Comparison of ENCODE assay signal across 8 cellular contexts in genomic region chr6:3162565-3163247, GRCh38. TPM values are rescaled to one million over a fixed set of nuclear protein-coding genes. Genes with fewer than 3 reads are reported as not detected.
DNase-seq lines count a peak whose midpoint lies in the region; ATAC-seq, FAIRE-seq and TF ChIP-seq lines count a peak whose summit lies in the region.

No MANE protein-coding gene starts in this region.

- TF ChIP-seq EP300 in GM12878 (IDR thresholded peaks at IDR 0.05; ENCODE audit: borderline replicate concordance in 1 of 2, control insufficient read depth in 1 of 2, low read depth in 2 of 2, low read length in 2 of 2): no peak

- H3K4me2 ChIP-seq in GM12878 (ENCODE audit: control insufficient read depth, insufficient read depth): peak overlapping the region; percentile 77

- peak; percentile 63 for ATAC-seq in HG02610 (IDR thresholded peaks at IDR 0.05; ENCODE audit: unreplicated experiment)
- ATAC-seq in GM12878: peak; percentile 90

- H3K9me3 ChIP-seq in GM12878 (replicated peaks; ENCODE audit: control insufficient read depth, insufficient read depth, low read length): no peaks in the 10 kb centered on the region

- peak overlapping the region; percentile 34; the same call in 1 of the 2 replicates for H3K9ac ChIP-seq in GM12878 (ENCODE audit: control insufficient read depth, insufficient read depth, low read length)

- peaks cover 5% of the 10 kb centered on the region for H3K4me1 ChIP-seq in GM12878 (ENCODE audit: control insufficient read depth, insufficient read depth, low read length)

- in situ Hi-C loops in GM12878 (cut with MboI): no loop called here

- H3K27me3 ChIP-seq in GM12878 (replicated peaks in 1 of 2; ENCODE audit: control insufficient read depth in 2 of 2, insufficient read depth in 2 of 2, low read length in 1 of 2): peaks cover 0 to 2% of the 10 kb centered on the region in 2 experiments; a peak in 1 of 4 replicates

- RAD21 ChIA-PET in GM12878 (lab: Charles Lee; ENCODE audit: unreplicated experiment): interaction anchor here (0.6 to 1.5 kb wide), 5 partner anchors 32 to 1034 kb away, joined by 3 to 4 read pairs (median 3); no protein-coding TSS in a partner anchor

- no peaks in the 10 kb centered on the region for H3K36me3 ChIP-seq in GM12878 (ENCODE audit: control insufficient read depth in 2 of 2, insufficient read depth in 2 of 2, low read length in 1 of 2)

- SMC1A ChIA-PET in GM12878 (lab: Charles Lee; ENCODE audit: uncharacterized antibody, unreplicated experiment): interaction anchor here (0.6 to 1.3 kb wide), 2 partner anchors 92 to 317 kb away, joined by 3 read pairs; no protein-coding TSS in a partner anchor

- DNase-seq in NCI-H128 (lab: John Stamatoyannopoulos, UW; ENCODE audit: unreplicated experiment) (peak; percentile 83), T-helper 2 cell (peak; percentile 27 to 61 (median 56)), GM12878 (ENCODE audit: low read depth, low spot score) (no peak), hypothalamus (lab: John Stamatoyannopoulos, UW) (peak in 45 of 51 donors; percentile 7 to 79 (median 51)), renal cortical epithelial cell (ENCODE audit: low read depth) (peak; percentile 43), cortex of kidney (lab: John Stamatoyannopoulos, UW) (no peak)

- no TSS peak for BruUV-seq in GM12878 (replicated peaks; lab: Mats Ljungman, UMichigan)

- no peak for TF ChIP-seq RAD21 in GM12878 (IDR thresholded peaks at IDR 0.05; ENCODE audit: insufficient read depth, low read depth, low read length)

- CTCF ChIA-PET in GM12878 (lab: Yijun Ruan, JAX): interaction anchor here (0.6 to 2.1 kb wide), 3 partner anchors 37 to 132 kb away, joined by 3 to 12 read pairs (median 4); no protein-coding TSS in a partner anchor

- peak overlapping the region; percentile 63; the same call in 1 of the 2 replicates for H3K4me3 ChIP-seq in GM12878

- no peaks in the 10 kb centered on the region for H3K79me2 ChIP-seq in GM12878 (ENCODE audit: control insufficient read depth, insufficient read depth, low read length)

- H3K27ac ChIP-seq in GM12878 (ENCODE audit: control insufficient read depth, insufficient read depth): peak overlapping the region; percentile 33; the same call in 1 of the 2 replicates

- FAIRE-seq in GM12878 (lab: Jason Lieb, UNC): no peak

- POLR2A ChIA-PET in GM12878 (lab: Charles Lee): interaction anchor here (0.6 to 0.7 kb wide), 2 partner anchors 9 to 94 kb away, joined by 3 to 4 read pairs; no protein-coding TSS in a partner anchor

- no peaks in the 10 kb centered on the region for H4K20me1 ChIP-seq in GM12878 (ENCODE audit: control insufficient read depth, insufficient read depth)

- intact Hi-C loops in GM12878 (cut with micrococcal nuclease; ENCODE audit: unreplicated experiment): loop anchor here (2.0 kb wide), 1 partner anchor 46 kb away; no protein-coding TSS in a partner anchor

- TF ChIP-seq CTCF in GM12874 (IDR thresholded peaks at IDR 0.05; ENCODE audit: insufficient read depth, low read depth, low read length) (peak; percentile 30), GM12878 (IDR thresholded peaks at IDR 0.05 in 2 of 3, conservative IDR thresholded peaks at IDR 0.05 in 1 of 3; ENCODE audit: control insufficient read depth in 2 of 3, extremely low read depth in 1 of 3, insufficient read depth in 1 of 3, low read depth in 3 of 3, low read length in 3 of 3) (no peak; a peak in 1 of 6 replicates)

- no peak; the same call in 1 of the 2 replicates for TF ChIP-seq POLR2A in GM12878 (IDR thresholded peaks at IDR 0.05; ENCODE audit: low read depth, low read length)

- H2AFZ ChIP-seq in GM12878 (ENCODE audit: control insufficient read depth, low read depth, low read length): peak overlapping the region; percentile 87

- WGBS in GM12878 (ENCODE audit: insufficient coverage, insufficient replicate concordance, low lambda C conversion rate, missing lambda C conversion rate): 4% methylated on average over 31 of the region's 74 CpGs

TF ChIP-seq in GM12878, 131 proteins besides CTCF, POLR2A, EP300 and RAD21:
- no peak for TF ChIP-seq SMARCA5 (IDR thresholded peaks at IDR 0.05)
- TF ChIP-seq GATAD2B (conservative IDR thresholded peaks at IDR 0.05; ENCODE audit: low read depth): peak; percentile 69; the same call in 1 of the 2 replicates
- no peak for TF ChIP-seq STAT1 (conservative IDR thresholded peaks at IDR 0.05)
- peak; percentile 29; the same call in 1 of the 2 replicates for TF ChIP-seq RUNX3 (IDR thresholded peaks at IDR 0.05; ENCODE audit: low read length)
- peak; percentile 56; the same call in 1 of the 2 replicates for TF ChIP-seq LARP7 (IDR thresholded peaks at IDR 0.05)
- TF ChIP-seq ZBED1 (IDR thresholded peaks at IDR 0.05; ENCODE audit: borderline replicate concordance): no peak
- peak; percentile 72 for TF ChIP-seq IKZF1 (conservative IDR thresholded peaks at IDR 0.05)
- TF ChIP-seq SREBF1 (IDR thresholded peaks at IDR 0.05; ENCODE audit: low read length): no peak
- TF ChIP-seq SUPT20H (IDR thresholded peaks at IDR 0.05; ENCODE audit: borderline replicate concordance, control insufficient read depth, low read depth, low read length): no peak
- TF ChIP-seq MLLT1 (IDR thresholded peaks at IDR 0.05): peak; percentile 90
- peak; percentile 58; the same call in 1 of the 2 replicates for TF ChIP-seq NR2F1 (conservative IDR thresholded peaks at IDR 0.05)
- TF ChIP-seq YY1 (IDR thresholded peaks at IDR 0.05; ENCODE audit: low read depth, low read length): peak; percentile 49; the same call in 1 of the 2 replicates
- TF ChIP-seq SRF (IDR thresholded peaks at IDR 0.05; ENCODE audit: low read depth in 2 of 2, low read length in 2 of 2): peak in 1 of 2 experiments; percentile 71; a peak in 1 of 4 replicates
- TF ChIP-seq CHD4 (IDR thresholded peaks at IDR 0.05): no peak
TF ChIP-seq in GM12878: peak in this region for 8.

RNA-seq across cellular contexts. Expression of gene TUBB2A, which starts 5.4 kb away (rescaled TPM):
- total RNA-seq in GM12878 (2013; cell fraction: nucleolus; rRNA removed): 2.4 and 3.7 TPM in 2 replicates
- total RNA-seq in GM12878 (2014; rRNA removed) (47.0 and 49.5 TPM in 2 replicates), GM12878 (2014; rRNA removed; fragmentation: Illumina TruSeq; extraction: Trizol) (17.8 and 22.7 TPM in 2 replicates), GM12878 (2021) (46.6 and 47.6 TPM in 2 replicates), renal cortical epithelial cell (75.8 and 193 TPM in 2 replicates)
- polyA plus RNA-seq in GM12878 (2011; ENCODE audit: low read depth): 6.1 TPM
- polyA plus RNA-seq in GM12878 (2011; rRNA removed) (2.3 and 4.9 TPM in 2 replicates), GM12878 (2014; fragmentation: Illumina TruSeq; extraction: Trizol) (9.6 and 23.1 TPM in 2 replicates), GM12878 (2014; fragmentation: Nextera tagmentation; extraction: Ambion mirVana) (1 to 10 TPM; 2.2 to 6.0 TPM), GM12878 (2014; rRNA removed) (46.1 and 49.3 TPM in 2 replicates), GM12878 (2016; fragmentation: Nextera tagmentation; extraction: Ambion mirVana) (10 to 100 TPM; 39.5 to 44.0 TPM)
- 4.5 and 6.8 TPM in 2 replicates for polyA plus RNA-seq in GM12878 (2011; cell fraction: cytosol; rRNA removed)
- 4.8 and 7.0 TPM in 2 replicates for polyA plus RNA-seq in GM12878 (2011; cell fraction: nucleus; rRNA removed)
- 11.6 and 23.7 TPM in 2 replicates for polyA plus RNA-seq in GM12878 (2012)
- 3.7 and 4.4 TPM in 2 replicates for polyA minus RNA-seq in GM12878 (2011; rRNA and poly(A)+ RNA removed)
- polyA minus RNA-seq in GM12878 (2011; cell fraction: cytosol; rRNA and poly(A)+ RNA removed): 3.1 and 4.2 TPM in 2 replicates
- 1.5 and 3.1 TPM in 2 replicates for polyA minus RNA-seq in GM12878 (2011; cell fraction: nucleus; rRNA and poly(A)+ RNA removed)

RNA-seq across cellular contexts. Expression of gene BPHL, which starts 44.2 kb away (rescaled TPM):
- total RNA-seq in GM12878 (2013; cell fraction: nucleolus; rRNA removed): 14.4 and 17.9 TPM in 2 replicates
- 11.3 and 12.2 TPM in 2 replicates for total RNA-seq in GM12878 (2014; rRNA removed)
- total RNA-seq in GM12878 (2014; rRNA removed; fragmentation: Illumina TruSeq; extraction: Trizol): 10.9 and 12.9 TPM in 2 replicates
- total RNA-seq in GM12878 (2021): 12.9 and 13.7 TPM in 2 replicates
- 5.0 TPM for polyA plus RNA-seq in GM12878 (2011; ENCODE audit: low read depth)
- polyA plus RNA-seq in GM12878 (2011; rRNA removed): 11.2 and 11.8 TPM in 2 replicates
- polyA plus RNA-seq in GM12878 (2011; cell fraction: cytosol; rRNA removed): 7.2 and 7.5 TPM in 2 replicates
- 7.8 and 9.1 TPM in 2 replicates for polyA plus RNA-seq in GM12878 (2011; cell fraction: nucleus; rRNA removed)
- 4.2 and 6.4 TPM in 2 replicates for polyA plus RNA-seq in GM12878 (2012)
- polyA plus RNA-seq in GM12878 (2014; fragmentation: Illumina TruSeq; extraction: Trizol): 10.8 and 11.7 TPM in 2 replicates
- polyA plus RNA-seq in GM12878 (2014; fragmentation: Nextera tagmentation; extraction: Ambion mirVana): 10 to 100 TPM in 1 of 2 experiments, 1 to 10 TPM in 1; 8.0 to 12.9 TPM
- polyA plus RNA-seq in GM12878 (2014; rRNA removed): 13.3 and 13.8 TPM in 2 replicates
- polyA plus RNA-seq in GM12878 (2016; fragmentation: Nextera tagmentation; extraction: Ambion mirVana): 10 to 100 TPM; 15.9 to 17.8 TPM
- 4.5 and 5.3 TPM in 2 replicates for polyA minus RNA-seq in GM12878 (2011; rRNA and poly(A)+ RNA removed)
- polyA minus RNA-seq in GM12878 (2011; cell fraction: cytosol; rRNA and poly(A)+ RNA removed): 2.0 and 2.9 TPM in 2 replicates
- polyA minus RNA-seq in GM12878 (2011; cell fraction: nucleus; rRNA and poly(A)+ RNA removed): 3.0 and 5.0 TPM in 2 replicates
- total RNA-seq in renal cortical epithelial cell: 23.9 and 31.1 TPM in 2 replicates

Comparison
In these comparisons a context has a peak if more than half of its experiments do, and no peak if none do; other contexts are left out.
1. DNase-seq: peak in NCI-H128 (single experiment), T-helper 2 cell (5 of 5), hypothalamus (45 of 51) and renal cortical epithelial cell (single experiment); none in GM12878 (single experiment) and cortex of kidney (single experiment).